In the genomic region with DNA sequence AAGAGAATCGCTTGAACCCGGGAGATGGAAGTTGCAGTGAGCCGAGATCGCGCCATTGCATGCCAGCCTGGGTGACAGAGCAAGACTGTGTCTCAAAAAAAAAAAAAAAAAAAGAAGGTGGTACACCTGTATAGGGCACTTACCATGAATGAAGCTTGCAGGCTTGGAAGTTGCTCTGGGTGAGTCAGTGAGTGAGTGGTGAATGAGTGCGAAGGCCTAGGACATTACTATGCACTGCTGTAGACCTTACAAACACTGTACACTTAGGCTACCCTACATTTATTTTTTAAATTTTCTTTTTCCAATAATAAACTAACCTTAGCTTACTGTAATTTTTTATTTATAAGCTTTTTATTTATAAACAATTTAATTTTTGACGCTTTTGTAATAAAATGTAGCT, we compare ENCODE assay signal across 26 cellular contexts.
"Had no signal": no experiment of that assay in that cellular context is flagged by ENCODE, and none has a peak within 500 bp of the region (broad histone marks: within the 10 kb centered on the region; RNA-seq: fewer than 3 reads in every experiment).

No MANE protein-coding gene starts in this region.

- H3K27me3 Mint-ChIP-seq: activated CD8-positive, alpha-beta memory T cell treated with anti-CD3 and anti-CD28 coated beads, Interleukin-2, amount 10 ng/mL, durations not matched to agents 7 days and 5 days; activated naive CD8-positive, alpha-beta T cell treated with anti-CD3 and anti-CD28 coated beads, Interleukin-2, amount 50 U/mL, for 24 hours; activated T-cell treated with anti-CD3 and anti-CD28 coated beads, Interleukin-2, amount 50 U/mL, for 24 hours; T-cell had no signal

- H3K4me3 ChIP-seq: ascending aorta, body of pancreas, cardiac muscle cell, MG63 had no signal

- H3K9ac ChIP-seq: KMS-11 had no signal

- H3K4me1 Mint-ChIP-seq: activated CD8-positive, alpha-beta memory T cell treated with anti-CD3 and anti-CD28 coated beads, Interleukin-2, amount 10 ng/mL, durations not matched to agents 7 days and 5 days; activated naive CD8-positive, alpha-beta T cell treated with anti-CD3 and anti-CD28 coated beads, Interleukin-2, amount 50 U/mL, for 24 hours had no signal

- H3K9me3 ChIP-seq: ascending aorta, body of pancreas, MG63 had no signal

- DNase-seq: activated CD4-positive, alpha-beta T cell treated with anti-CD3 and anti-CD28 coated beads for 4 hours; activated CD8-positive, alpha-beta memory T cell treated with anti-CD3 and anti-CD28 coated beads, Interleukin-2, amount 10 ng/mL, durations not matched to agents 7 days and 5 days; activated effector memory CD4-positive, alpha-beta T cell treated with anti-CD3 and anti-CD28 coated beads, Interleukin-2, amount 50 U/mL, for 16 hours; activated naive CD4-positive, alpha-beta T cell treated with Interleukin-2 at 50 U/mL for 16 hours; activated naive CD8-positive, alpha-beta T cell treated with anti-CD3 and anti-CD28 coated beads, Interleukin-2, amount 50 U/mL, for 24 hours; activated T-cell treated with anti-CD3 and anti-CD28 coated beads, Interleukin-2, amount 50 U/mL, for 24 hours; amniotic stem cell; body of pancreas; MG63; MV-4-11; NCI-H1092 treated with DMSO at 0.1 percent for 48 hours; NCI-H1436; NCI-H1694 treated with DMSO at 0.1 percent for 48 hours; NCI-H2029 treated with DMSO at 0.1 percent for 48 hours; NCI-H446; NCI-H524; SHP77 treated with DMSO at 0.1 percent for 48 hours; T-cell; T-helper 2 cell; T1000 had no signal

- H3K4me1 ChIP-seq: ascending aorta, body of pancreas had no signal

- H3K27ac ChIP-seq: ascending aorta, body of pancreas, cardiac muscle cell, KMS-11 had no signal

- H3K4me3 Mint-ChIP-seq: activated CD8-positive, alpha-beta memory T cell treated with anti-CD3 and anti-CD28 coated beads, Interleukin-2, amount 10 ng/mL, durations not matched to agents 7 days and 5 days; activated naive CD8-positive, alpha-beta T cell treated with anti-CD3 and anti-CD28 coated beads, Interleukin-2, amount 50 U/mL, for 24 hours; activated T-cell treated with anti-CD3 and anti-CD28 coated beads, Interleukin-2, amount 50 U/mL, for 24 hours; T-cell had no signal

- H3K27ac Mint-ChIP-seq: activated CD8-positive, alpha-beta memory T cell treated with anti-CD3 and anti-CD28 coated beads, Interleukin-2, amount 10 ng/mL, durations not matched to agents 7 days and 5 days; T-cell had no signal

- ATAC-seq: activated CD4-positive, CD25-positive, alpha-beta regulatory T cell treated with anti-CD3 and anti-CD28 coated beads, Interleukin-2, amount 50 U/mL, for 24 hours; activated CD8-positive, alpha-beta memory T cell treated with anti-CD3 and anti-CD28 coated beads, Interleukin-2, amount 10 ng/mL, durations not matched to agents 7 days and 5 days; activated naive CD4-positive, alpha-beta T cell treated with anti-CD3 and anti-CD28 coated beads, Interleukin-2, amount 50 U/mL, for 72 hours; activated naive CD8-positive, alpha-beta T cell treated with anti-CD3 and anti-CD28 coated beads, Interleukin-2, amount 50 U/mL, for 24 hours; body of pancreas; Panc1; T-cell had no signal

- H3K36me3 ChIP-seq: ascending aorta, cardiac muscle cell, MG63 had no signal

- H3K9me3 Mint-ChIP-seq: activated T-cell treated with anti-CD3 and anti-CD28 coated beads, Interleukin-2, amount 50 U/mL, for 24 hours; T-cell had no signal

- H3K27me3 ChIP-seq: ascending aorta, body of pancreas, cardiac muscle cell, MG63 had no signal

- H3K4me2 ChIP-seq: KMS-11 had no signal
